In genomic region chr9:29214162-29214520, GRCh38 we compare ENCODE assay signal across 8 cellular contexts. TPM values are rescaled to one million over a fixed set of nuclear protein-coding genes. Genes with fewer than 3 reads are reported as not detected.
DNase-seq lines count a peak whose midpoint lies in the region; ATAC-seq and TF ChIP-seq lines count a peak whose summit lies in the region.

No MANE protein-coding gene starts in this region.

- BruUV-seq in mammary epithelial cell (replicated peaks; lab: Mats Ljungman, UMichigan), result no TSS peak

- dilution Hi-C loops in mammary epithelial cell (cut with HindIII; ENCODE audit: low sequenced_read_pairs), result no loop called here

- H3K9ac ChIP-seq in ES-I3 (ENCODE audit: low read depth, low read length) (peak overlapping the region; percentile 76; the same call in 1 of the 2 replicates), mammary epithelial cell (ENCODE audit: insufficient read depth, low read length) (no peak overlapping the region)

- CTCF ChIA-PET in mammary epithelial cell (lab: Charles Lee; ENCODE audit: low non-redundant PET), result interaction anchor here (0.6 to 0.7 kb wide), 3 partner anchors 55 to 176 kb away, joined by 3 to 4 read pairs (median 4); no protein-coding TSS in a partner anchor

- peak; percentile 49 for DNase-seq in NCI-H2196 (lab: John Stamatoyannopoulos, UW; ENCODE audit: unreplicated experiment)
- DNase-seq in mammary epithelial cell, result peak; percentile 81
- peak; percentile 9 for DNase-seq in myocyte (ENCODE audit: low read depth)
- DNase-seq in NAMALWA (ENCODE audit: low spot score), result no peak
- DNase-seq in left cardiac atrium, result no peak
- no peak for DNase-seq in activated effector memory CD4-positive, alpha-beta T cell treated with anti-CD3 and anti-CD28 coated beads, Interleukin-2, amount 50 U/mL, for 16 hours

- H3K9me3 ChIP-seq in ES-I3 (ENCODE audit: control insufficient read depth, insufficient read depth, low read length), result no peaks in the 10 kb centered on the region
- H3K9me3 ChIP-seq in mammary epithelial cell (replicated peaks; ENCODE audit: insufficient read depth, low read length), result no peaks in the 10 kb centered on the region

- in situ Hi-C loops in mammary epithelial cell (cut with MboI; ENCODE audit: low sequenced_read_pairs in 2 of 2), result loop anchor here (10.0 to 25.0 kb wide), 2 partner anchors 439 to 452 kb away; no protein-coding TSS in a partner anchor

- no peak overlapping the region for H3K27ac ChIP-seq in mammary epithelial cell (ENCODE audit: insufficient read depth, low read depth, low read length)

- WGBS in mammary epithelial cell (ENCODE audit: low coverage, missing lambda C conversion rate), result under 1% methylated on average over 11 of the region's 14 CpGs

- no peaks in the 10 kb centered on the region for H4K20me1 ChIP-seq in mammary epithelial cell (ENCODE audit: insufficient read depth, low read length)

- peaks cover 4% of the 10 kb centered on the region; the same call in 1 of the 2 replicates for H3K4me1 ChIP-seq in ES-I3 (ENCODE audit: insufficient read depth, low read length)
- H3K4me1 ChIP-seq in mammary epithelial cell (ENCODE audit: insufficient read depth, low read length), result peaks cover 20% of the 10 kb centered on the region

- peak overlapping the region; percentile 66 to 98 (median 71) for H3K4me3 ChIP-seq in mammary epithelial cell (replicated peaks in 1 of 3; ENCODE audit: insufficient read depth in 1 of 3, low read depth in 2 of 3, low read length in 3 of 3)

- peak in 1 of 2 donors; percentile 9 for TF ChIP-seq CTCF in mammary epithelial cell (conservative IDR thresholded peaks at IDR 0.05 in 1 of 2, IDR thresholded peaks at IDR 0.05 in 1 of 2; ENCODE audit: extremely low read depth in 1 of 2, insufficient read depth in 1 of 2, low read depth in 1 of 2, low read length in 2 of 2)

- H3K4me2 ChIP-seq in mammary epithelial cell (ENCODE audit: insufficient read depth, low read depth, low read length), result peak overlapping the region; percentile 90

- peaks cover 26% of the 10 kb centered on the region for H3K79me2 ChIP-seq in mammary epithelial cell (ENCODE audit: insufficient read depth, low read length)

- peaks cover 5% of the 10 kb centered on the region for H3K27me3 ChIP-seq in mammary epithelial cell (ENCODE audit: insufficient read depth, low read length)

- ATAC-seq in left cardiac atrium, result no peak
- no peak for ATAC-seq in HG02678 (IDR thresholded peaks at IDR 0.05; ENCODE audit: unreplicated experiment)

- intact Hi-C loops in mammary epithelial cell (cut with micrococcal nuclease) (loop anchor here (1.0 to 10.0 kb wide), 9 partner anchors 118 to 677 kb away; no protein-coding TSS in a partner anchor), left cardiac atrium (cut with DNase I) (no loop called here)

- H3K36me3 ChIP-seq in ES-I3 (ENCODE audit: insufficient read depth, low read length) (no peaks in the 10 kb centered on the region), mammary epithelial cell (ENCODE audit: insufficient read depth, low read length) (no peaks in the 10 kb centered on the region)

- H2AFZ ChIP-seq in mammary epithelial cell (ENCODE audit: low read depth, low read length), result peak overlapping the region; percentile 100

RNA-seq across cellular contexts. Expression of gene LINGO2, which starts 0.7 kb away (rescaled TPM):
- total RNA-seq in mammary epithelial cell (10 to 100 TPM in 1 of 2 donors, 1 to 10 TPM in 1; 2.2 to 23.0 TPM), myocyte (0.11 TPM in 1 of 2 replicates, not detected in the other), left cardiac atrium (not detected)
- 3.1 TPM for polyA plus RNA-seq in mammary epithelial cell
- polyA minus RNA-seq in mammary epithelial cell, result 4.2 TPM
- polyA plus RNA-seq in myocyte (2012), result 0.37 TPM

Comparison
In these comparisons a context has a peak if more than half of its experiments do, and no peak if none do; other contexts are left out.
1. DNase-seq: peak in NCI-H2196 (single experiment), mammary epithelial cell (single experiment) and myocyte (single experiment); none in NAMALWA (single experiment), left cardiac atrium (single experiment) and activated effector memory CD4-positive, alpha-beta T cell treated with anti-CD3 and anti-CD28 coated beads, Interleukin-2, amount 50 U/mL, for 16 hours (single experiment).